Comparison of ENCODE assay signal across 14 cellular contexts in genomic region chr14:50523271-50524041, GRCh38. TPM values are rescaled to one million over a fixed set of nuclear protein-coding genes. Genes with fewer than 3 reads are reported as not detected.
DNase-seq lines count a peak whose midpoint lies in the region; ATAC-seq, FAIRE-seq and TF ChIP-seq lines count a peak whose summit lies in the region.
"Had no signal": no experiment of that assay in that cellular context is flagged by ENCODE, and none has a peak within 500 bp of the region (broad histone marks: within the 10 kb centered on the region; RNA-seq: fewer than 3 reads in every experiment).

No MANE protein-coding gene starts in this region.

- H3K79me2 ChIP-seq in Loucy (ENCODE audit: insufficient read depth, low read length), result peaks cover 90% of the 10 kb centered on the region

- no peak for TF ChIP-seq POLR2A in spleen (IDR thresholded peaks at IDR 0.05)

- H3K4me3 ChIP-seq in Loucy (ENCODE audit: low read length, poor library complexity, severe bottlenecking) (no peak overlapping the region), spleen (no peak overlapping the region), small intestine (ENCODE audit: low read depth in 1 of 2, low read length in 2 of 2) (no peak overlapping the region)
- H3K4me3 ChIP-seq: body of pancreas, PC-9, uterus had no signal

- POLR2A ChIA-PET in activated CD8-positive, alpha-beta T cell treated with anti-CD3 and anti-CD28 coated beads for 36 hours (lab: Charles Lee), result interaction anchor here (0.6 to 1.8 kb wide), 2 partner anchors 9 to 162 kb away, joined by 3 to 8 read pairs; partner anchors contain the start of gene MAP4K5
- POLR2A ChIA-PET in activated CD8-positive, alpha-beta T cell treated with anti-CD3 and anti-CD28 coated beads, Interleukin-2, amount 10 ng/mL, durations not matched to agents 7 days and 5 days (lab: Charles Lee), result no interaction called here

- DNase-seq in activated CD8-positive, alpha-beta T cell treated with anti-CD3 and anti-CD28 coated beads for 36 hours, result no peak
- DNase-seq in activated CD8-positive, alpha-beta T cell treated with anti-CD3 and anti-CD28 coated beads, Interleukin-2, amount 10 ng/mL, durations not matched to agents 7 days and 5 days, result no peak
- DNase-seq in spleen (no peak), ecto neural progenitor cell (ENCODE audit: low spot score) (no peak), COLO829 (ENCODE audit: low spot score) (no peak), small intestine (no peak)
- DNase-seq: body of pancreas, NCI-H1694 treated with DMSO at 0.1 percent for 48 hours, PC-9, right cardiac atrium, uterus had no signal

- TF ChIP-seq CTCF in activated CD8-positive, alpha-beta T cell treated with anti-CD3 and anti-CD28 coated beads for 36 hours (IDR thresholded peaks at IDR 0.05), result no peak
- no peak for TF ChIP-seq CTCF in Loucy (conservative IDR thresholded peaks at IDR 0.05; ENCODE audit: low read length)
- TF ChIP-seq CTCF in spleen (IDR thresholded peaks at IDR 0.05 in 8 of 11, conservative IDR thresholded peaks at IDR 0.05 in 3 of 11), result no peak

- H3K36me3 Mint-ChIP-seq in activated CD8-positive, alpha-beta T cell treated with anti-CD3 and anti-CD28 coated beads for 36 hours (ENCODE audit: low read depth), result peaks cover 17% of the 10 kb centered on the region
- peaks cover 17% of the 10 kb centered on the region for H3K36me3 Mint-ChIP-seq in activated CD8-positive, alpha-beta T cell treated with anti-CD3 and anti-CD28 coated beads, Interleukin-2, amount 10 ng/mL, durations not matched to agents 7 days and 5 days (ENCODE audit: low read depth)

- intact Hi-C loops in activated CD8-positive, alpha-beta T cell treated with anti-CD3 and anti-CD28 coated beads for 36 hours (cut with micrococcal nuclease), result loop anchor here (10.0 kb wide), 1 partner anchor 659 kb away; no protein-coding TSS in a partner anchor
- intact Hi-C loops in spleen (cut with DNase I; ENCODE audit: low total_unique reads), result no loop called here

- CTCF ChIA-PET in activated CD8-positive, alpha-beta T cell treated with anti-CD3 and anti-CD28 coated beads for 36 hours (lab: Charles Lee), result interaction anchor here (0.7 to 2.2 kb wide), 6 partner anchors 8 to 263 kb away, joined by 3 to 13 read pairs (median 4); no protein-coding TSS in a partner anchor
- CTCF ChIA-PET in activated CD8-positive, alpha-beta T cell treated with anti-CD3 and anti-CD28 coated beads, Interleukin-2, amount 10 ng/mL, durations not matched to agents 7 days and 5 days (lab: Charles Lee), result interaction anchor here (1.2 to 2.2 kb wide), 4 partner anchors 8 to 250 kb away, joined by 3 to 12 read pairs (median 8); partner anchors contain the start of gene MAP4K5

- H3K9me3 ChIP-seq in Loucy (ENCODE audit: insufficient read depth, low read depth, low read length), result no peaks in the 10 kb centered on the region
- no peaks in the 10 kb centered on the region for H3K9me3 ChIP-seq in spleen
- H3K9me3 ChIP-seq in small intestine (ENCODE audit: control insufficient read depth, low read depth), result no peaks in the 10 kb centered on the region
- H3K9me3 ChIP-seq: body of pancreas, uterus had no signal

- no peaks in the 10 kb centered on the region for H3K27me3 Mint-ChIP-seq in activated CD8-positive, alpha-beta T cell treated with anti-CD3 and anti-CD28 coated beads for 36 hours
- H3K27me3 Mint-ChIP-seq in activated CD8-positive, alpha-beta T cell treated with anti-CD3 and anti-CD28 coated beads, Interleukin-2, amount 10 ng/mL, durations not matched to agents 7 days and 5 days (ENCODE audit: low read depth), result no peaks in the 10 kb centered on the region

- 84 to 96% (median 89%) methylated on average over 5 of the region's 5 CpGs for WGBS in spleen, 5 donors
- WGBS in small intestine, 3 donors, result 81 to 96% (median 85%) methylated on average over 5 of the region's 5 CpGs

- H4K20me1 ChIP-seq in Loucy (ENCODE audit: insufficient read depth, low read length, poor library complexity, severe bottlenecking), result peaks cover 66% of the 10 kb centered on the region

- no peaks in the 10 kb centered on the region for H3F3A ChIP-seq in Loucy (ENCODE audit: low read depth)

- no peak overlapping the region for H3K4me3 Mint-ChIP-seq in activated CD8-positive, alpha-beta T cell treated with anti-CD3 and anti-CD28 coated beads for 36 hours
- H3K4me3 Mint-ChIP-seq in activated CD8-positive, alpha-beta T cell treated with anti-CD3 and anti-CD28 coated beads, Interleukin-2, amount 10 ng/mL, durations not matched to agents 7 days and 5 days, result no peak overlapping the region

- H3K4me1 ChIP-seq in Loucy (ENCODE audit: insufficient read depth, low read length, poor library complexity, severe bottlenecking) (peaks cover 49% of the 10 kb centered on the region), spleen (peaks cover 20 to 87% (median 52%) of the 10 kb centered on the region in 6 donors), small intestine (ENCODE audit: control insufficient read depth in 2 of 2, insufficient read depth in 1 of 2, low read depth in 1 of 2, low read length in 1 of 2) (peaks cover 5% of the 10 kb centered on the region in 2 donors)

- H3K36me3 ChIP-seq in Loucy (ENCODE audit: insufficient read depth, low read length) (peaks cover 3% of the 10 kb centered on the region; the same call in 1 of the 2 replicates), spleen (peaks cover 0 to 13% (median 0%) of the 10 kb centered on the region in 6 donors), small intestine (ENCODE audit: control insufficient read depth in 2 of 2, insufficient read depth in 2 of 2, low read length in 2 of 2) (no peaks in the 10 kb centered on the region)
- H3K36me3 ChIP-seq: uterus had no signal

- H3K4me2 ChIP-seq in Loucy (ENCODE audit: low read depth, low read length, poor library complexity, severe bottlenecking), result peak overlapping the region; percentile 48
- H3K4me2 ChIP-seq: PC-9 had no signal

- ATAC-seq in activated CD8-positive, alpha-beta T cell treated with anti-CD3 and anti-CD28 coated beads for 36 hours, result no peak
- ATAC-seq in activated CD8-positive, alpha-beta T cell treated with anti-CD3 and anti-CD28 coated beads, Interleukin-2, amount 10 ng/mL, durations not matched to agents 7 days and 5 days, result no peak
- ATAC-seq: body of pancreas, HCT116, right cardiac atrium had no signal

- H3K9me3 Mint-ChIP-seq in activated CD8-positive, alpha-beta T cell treated with anti-CD3 and anti-CD28 coated beads for 36 hours, result no peaks in the 10 kb centered on the region
- H3K9me3 Mint-ChIP-seq in activated CD8-positive, alpha-beta T cell treated with anti-CD3 and anti-CD28 coated beads, Interleukin-2, amount 10 ng/mL, durations not matched to agents 7 days and 5 days (ENCODE audit: insufficient read depth), result no peaks in the 10 kb centered on the region

- peak overlapping the region; percentile 11 for H3K27ac ChIP-seq in cingulate gyrus (ENCODE audit: low read depth, low read length)
- H3K27ac ChIP-seq in spleen, result peak overlapping the region in 5 of 8 donors; percentile 15 to 72 (median 57)
- no peak overlapping the region for H3K27ac ChIP-seq in small intestine (ENCODE audit: low read depth in 1 of 2, low read length in 1 of 2)
- H3K27ac ChIP-seq: PC-9, uterus had no signal

- H3K9ac ChIP-seq in Loucy (ENCODE audit: low read depth, low read length, poor library complexity, severe bottlenecking), result no peak overlapping the region

- H2AFZ ChIP-seq in Loucy (ENCODE audit: low read length), result no peak overlapping the region
- H2AFZ ChIP-seq: PC-9 had no signal

- H3K9me2 ChIP-seq in Loucy (replicated peaks; ENCODE audit: low read depth, low read length), result no peaks in the 10 kb centered on the region

- peak overlapping the region; percentile 30 for H3K27ac Mint-ChIP-seq in activated CD8-positive, alpha-beta T cell treated with anti-CD3 and anti-CD28 coated beads for 36 hours
- H3K27ac Mint-ChIP-seq in activated CD8-positive, alpha-beta T cell treated with anti-CD3 and anti-CD28 coated beads, Interleukin-2, amount 10 ng/mL, durations not matched to agents 7 days and 5 days, result no peak overlapping the region

- peaks cover 55% of the 10 kb centered on the region for H3K4me1 Mint-ChIP-seq in activated CD8-positive, alpha-beta T cell treated with anti-CD3 and anti-CD28 coated beads for 36 hours (ENCODE audit: low read depth)
- H3K4me1 Mint-ChIP-seq in activated CD8-positive, alpha-beta T cell treated with anti-CD3 and anti-CD28 coated beads, Interleukin-2, amount 10 ng/mL, durations not matched to agents 7 days and 5 days (ENCODE audit: low read depth), result peaks cover 46% of the 10 kb centered on the region

- H3K27me3 ChIP-seq in Loucy (ENCODE audit: insufficient read depth, low read length, poor library complexity, severe bottlenecking), result no peaks in the 10 kb centered on the region
- H3K27me3 ChIP-seq in spleen (replicated peaks in 1 of 7), result no peaks in the 10 kb centered on the region
- H3K27me3 ChIP-seq in small intestine (ENCODE audit: control insufficient read depth in 2 of 2, insufficient read depth in 2 of 2, low read length in 2 of 2), result no peaks in the 10 kb centered on the region
- H3K27me3 ChIP-seq: body of pancreas, uterus had no signal

- no peak for FAIRE-seq in small intestine (lab: Jason Lieb, UNC)

RNA-seq across cellular contexts. Expression of gene MAP4K5, which starts 8.9 kb away (rescaled TPM):
- total RNA-seq in activated CD8-positive, alpha-beta T cell treated with anti-CD3 and anti-CD28 coated beads for 36 hours, result 10 to 100 TPM; 26.2 to 28.1 TPM
- total RNA-seq in activated CD8-positive, alpha-beta T cell treated with anti-CD3 and anti-CD28 coated beads, Interleukin-2, amount 10 ng/mL, durations not matched to agents 7 days and 5 days, result 10 to 100 TPM; 28.3 to 28.6 TPM
- 100 to 1,000 TPM in 3 of 7 donors, 10 to 100 TPM in 4; 47.5 to 172 (median 57.9) TPM for total RNA-seq in spleen
- 10 to 100 TPM in 2 of 3 donors, 1 to 10 TPM in 1; 9.1 to 15.9 (median 11.9) TPM for polyA plus RNA-seq in spleen
- polyA plus RNA-seq in small intestine, result 10 to 100 TPM; 11.1 to 17.0 (median 13.0) TPM

RNA-seq across cellular contexts. Expression of gene ATL1, which starts 36.5 kb away (rescaled TPM):
- total RNA-seq in activated CD8-positive, alpha-beta T cell treated with anti-CD3 and anti-CD28 coated beads for 36 hours, result 1 to 10 TPM in 1 of 2 experiments, under 1 TPM in 1; 0.81 to 1.1 TPM
- total RNA-seq in activated CD8-positive, alpha-beta T cell treated with anti-CD3 and anti-CD28 coated beads, Interleukin-2, amount 10 ng/mL, durations not matched to agents 7 days and 5 days, result 1 to 10 TPM; 1.4 to 1.5 TPM
- total RNA-seq in spleen, result 1 to 10 TPM; 1.0 to 3.2 (median 1.7) TPM
- polyA plus RNA-seq in spleen (1 to 10 TPM in 2 of 3 donors, under 1 TPM in 1; 0.91 to 1.4 (median 1.3) TPM), small intestine (1 to 10 TPM; 2.4 to 6.6 (median 6.3) TPM)

Comparison
In these comparisons a context has a peak if more than half of its experiments do, and no peak if none do; other contexts are left out.
1. H3K27ac ChIP-seq: peak in cingulate gyrus (single experiment) and spleen (5 of 8); none in small intestine (0 of 2).